In genomic region chr19:43594710-43595604, GRCh38 we compare ENCODE assay signal across 8 cellular contexts. TPM values are rescaled to one million over a fixed set of nuclear protein-coding genes. Genes with fewer than 3 reads are reported as not detected.
A peak's percentile ranks its signal among the peaks of the same experiment; 100 is the strongest.
DNase-seq lines count a peak whose midpoint lies in the region; ATAC-seq and TF ChIP-seq lines count a peak whose summit lies in the region.

No MANE protein-coding gene starts in this region.

- DNase-seq in A673 (ENCODE audit: low spot score) (peak; percentile 80), NCI-H2107 treated with DMSO at 0.1 percent for 48 hours (lab: John Stamatoyannopoulos, UW; ENCODE audit: unreplicated experiment) (peak; percentile 27), cerebellum (ENCODE audit: low spot score) (peak; percentile 38), left kidney (ENCODE audit: low read depth, low spot score) (peak; percentile 88), NCI-H146 (lab: John Stamatoyannopoulos, UW) (no peak)
- peak; percentile 27 to 53 (median 44) for DNase-seq in activated CD4-positive, CD25-positive, alpha-beta regulatory T cell (lab: John Stamatoyannopoulos, UW)
- DNase-seq in stimulated activated CD4-positive, alpha-beta T cell treated with anti-CD3 and anti-CD28 coated beads, Interleukin-2, amount 100 ng/mL, for 48 hours, result peak; percentile 54 to 68

- H3K36me3 ChIP-seq in A673 (ENCODE audit: insufficient read depth, low read length, poor library complexity, severe bottlenecking), result peaks cover 27% of the 10 kb centered on the region

- peak overlapping the region; percentile 88 for H3K27ac ChIP-seq in A673 (ENCODE audit: low read depth, low read length, poor library complexity, severe bottlenecking)

- TF ChIP-seq CTCF in A673 (conservative IDR thresholded peaks at IDR 0.05; ENCODE audit: low read depth, low read length), result peak; percentile 91

- CTCF ChIA-PET in A673 (lab: Charles Lee), result interaction anchor here (0.6 to 2.1 kb wide), 12 partner anchors 10 to 607 kb away, joined by 3 to 25 read pairs (median 5); no protein-coding TSS in a partner anchor

- peak; percentile 24 for ATAC-seq in GM18909 (IDR thresholded peaks at IDR 0.05; ENCODE audit: poor library complexity, unreplicated experiment)

- H3K27me3 ChIP-seq in A673 (replicated peaks; ENCODE audit: insufficient read depth, low read depth, low read length, poor library complexity), result no peaks in the 10 kb centered on the region

- H3K4me1 ChIP-seq in A673 (ENCODE audit: insufficient read depth, low read length, poor library complexity, severe bottlenecking), result peaks cover 12% of the 10 kb centered on the region

- POLR2A ChIA-PET in A673 (lab: Charles Lee; ENCODE audit: low non-redundant PET), result interaction anchor here (0.8 kb wide), 2 partner anchors 40 to 450 kb away, joined by 5 read pairs; no protein-coding TSS in a partner anchor

- BruUV-seq in A673 (replicated peaks; lab: Mats Ljungman, UMichigan), result no TSS peak

- H3K4me3 ChIP-seq in A673 (ENCODE audit: low read depth, low read length, poor library complexity, severe bottlenecking), result peak overlapping the region; percentile 78

- no peaks in the 10 kb centered on the region for H3K9me3 ChIP-seq in A673 (ENCODE audit: low read depth, low read length, poor library complexity, severe bottlenecking)

- intact Hi-C loops in A673 (cut with micrococcal nuclease; ENCODE audit: unreplicated experiment), result loop anchor here (5.0 kb wide), 1 partner anchor 148 kb away; no protein-coding TSS in a partner anchor

RNA-seq across cellular contexts. Expression of gene IRGQ, which starts 1.0 kb away (rescaled TPM):
- total RNA-seq in A673 (2021) (34.1 and 37.7 TPM in 2 replicates), cerebellum (76.6 TPM)

RNA-seq across cellular contexts. Expression of gene ZNF576, which starts 1.4 kb away (rescaled TPM):
- total RNA-seq in A673 (2021) (19.2 and 20.3 TPM in 2 replicates), cerebellum (7.1 TPM)

RNA-seq across cellular contexts. Expression of gene SRRM5, which starts 16.9 kb away (rescaled TPM):
- total RNA-seq in A673 (2021), result 0.62 and 0.66 TPM in 2 replicates
- total RNA-seq in cerebellum, result 0.09 TPM

RNA-seq across cellular contexts. Expression of gene PINLYP, which starts 19.4 kb away (rescaled TPM):
- total RNA-seq in A673 (2021) (14.3 and 15.6 TPM in 2 replicates), cerebellum (7.7 TPM)

RNA-seq across cellular contexts. Expression of gene XRCC1, which starts 19.6 kb away (rescaled TPM):
- total RNA-seq in A673 (2021) (69.4 and 86.0 TPM in 2 replicates), cerebellum (16.2 TPM)
